In genomic region chr11:36454991-36455611, GRCh38 we compare ENCODE assay signal across 1 cellular context.
TF ChIP-seq lines count a peak whose summit lies in the region.

No MANE protein-coding gene starts in this region.

TF ChIP-seq in Ishikawa, 13 proteins besides CTCF, POLR2A, EP300 and RAD21 (continued from another document):
- peak; percentile 71 for TF ChIP-seq MAX (IDR thresholded peaks at IDR 0.05)
- TF ChIP-seq, protein P1, sequence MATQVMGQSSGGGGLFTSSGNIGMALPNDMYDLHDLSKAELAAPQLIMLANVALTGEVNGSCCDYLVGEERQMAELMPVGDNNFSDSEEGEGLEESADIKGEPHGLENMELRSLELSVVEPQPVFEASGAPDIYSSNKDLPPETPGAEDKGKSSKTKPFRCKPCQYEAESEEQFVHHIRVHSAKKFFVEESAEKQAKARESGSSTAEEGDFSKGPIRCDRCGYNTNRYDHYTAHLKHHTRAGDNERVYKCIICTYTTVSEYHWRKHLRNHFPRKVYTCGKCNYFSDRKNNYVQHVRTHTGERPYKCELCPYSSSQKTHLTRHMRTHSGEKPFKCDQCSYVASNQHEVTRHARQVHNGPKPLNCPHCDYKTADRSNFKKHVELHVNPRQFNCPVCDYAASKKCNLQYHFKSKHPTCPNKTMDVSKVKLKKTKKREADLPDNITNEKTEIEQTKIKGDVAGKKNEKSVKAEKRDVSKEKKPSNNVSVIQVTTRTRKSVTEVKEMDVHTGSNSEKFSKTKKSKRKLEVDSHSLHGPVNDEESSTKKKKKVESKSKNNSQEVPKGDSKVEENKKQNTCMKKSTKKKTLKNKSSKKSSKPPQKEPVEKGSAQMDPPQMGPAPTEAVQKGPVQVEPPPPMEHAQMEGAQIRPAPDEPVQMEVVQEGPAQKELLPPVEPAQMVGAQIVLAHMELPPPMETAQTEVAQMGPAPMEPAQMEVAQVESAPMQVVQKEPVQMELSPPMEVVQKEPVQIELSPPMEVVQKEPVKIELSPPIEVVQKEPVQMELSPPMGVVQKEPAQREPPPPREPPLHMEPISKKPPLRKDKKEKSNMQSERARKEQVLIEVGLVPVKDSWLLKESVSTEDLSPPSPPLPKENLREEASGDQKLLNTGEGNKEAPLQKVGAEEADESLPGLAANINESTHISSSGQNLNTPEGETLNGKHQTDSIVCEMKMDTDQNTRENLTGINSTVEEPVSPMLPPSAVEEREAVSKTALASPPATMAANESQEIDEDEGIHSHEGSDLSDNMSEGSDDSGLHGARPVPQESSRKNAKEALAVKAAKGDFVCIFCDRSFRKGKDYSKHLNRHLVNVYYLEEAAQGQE (IDR thresholded peaks at IDR 0.05; ENCODE audit: low read depth), result no peak
- peak; percentile 86 for TF ChIP-seq NFIC (IDR thresholded peaks at IDR 0.05)
- no peak for TF ChIP-seq CEBPB (IDR thresholded peaks at IDR 0.05)
- peak; percentile 82 for TF ChIP-seq YY1 (IDR thresholded peaks at IDR 0.05; ENCODE audit: low read depth)
- TF ChIP-seq FOXM1 (IDR thresholded peaks at IDR 0.05; ENCODE audit: borderline replicate concordance, low read depth), result peak; percentile 85
- peak; percentile 70 for TF ChIP-seq TEAD4 (IDR thresholded peaks at IDR 0.05)
- no peak for TF ChIP-seq ZBTB7A (IDR thresholded peaks at IDR 0.05; ENCODE audit: low read depth)
